28 cellular contexts compared by ENCODE assay signal in genomic region chr1:219907772-219908070, GRCh38. TPM values are rescaled to one million over a fixed set of nuclear protein-coding genes. Genes with fewer than 3 reads are reported as not detected.
"Had no signal": no experiment of that assay in that cellular context is flagged by ENCODE, and none has a peak within 500 bp of the region (broad histone marks: within the 10 kb centered on the region; RNA-seq: fewer than 3 reads in every experiment).

No MANE protein-coding gene starts in this region.

- H3K4me3 Mint-ChIP-seq: activated CD8-positive, alpha-beta T cell treated with anti-CD3 and anti-CD28 coated beads, Interleukin-2, amount 10 ng/mL, durations not matched to agents 7 days and 5 days; activated naive CD8-positive, alpha-beta T cell; activated T-cell treated with anti-CD3 and anti-CD28 coated beads, Interleukin-2, amount 50 U/mL, for 4 hours; T-helper 1 cell treated with Interleukin-12 subunit alpha and Interleukin-12 subunit beta and Interleukin-4 antibody, amounts not matched to agents 30 μg/mL and 1 μg/mL, for 36 hours had no signal

- DNase-seq: activated CD4-positive, alpha-beta T cell treated with anti-CD3 and anti-CD28 coated beads for 48 hours; activated CD4-positive, alpha-beta T cell treated with anti-CD3 and anti-CD28 coated beads, Interleukin-2, amount 50 U/mL, for 4 hours; activated CD4-positive, CD25-positive, alpha-beta regulatory T cell treated with anti-CD3 and anti-CD28 coated beads, Interleukin-2, amount 50 U/mL, for 72 hours; activated CD8-positive, alpha-beta T cell treated with anti-CD3 and anti-CD28 coated beads, Interleukin-2, amount 10 ng/mL, durations not matched to agents 7 days and 5 days; activated effector memory CD4-positive, alpha-beta T cell treated with anti-CD3 and anti-CD28 coated beads, Interleukin-2, amount 50 U/mL, for 16 hours; activated naive CD4-positive, alpha-beta T cell treated with Interleukin-2 at 50 U/mL for 16 hours; activated T-cell treated with anti-CD3 and anti-CD28 coated beads, Interleukin-2, amount 50 U/mL, for 4 hours; adrenal gland; anterior cingulate cortex; cerebellar nuclear complex; NCI-H1092 treated with DMSO at 0.1 percent for 48 hours; NCI-H1417 treated with DMSO at 0.1 percent for 48 hours; NCI-H1694; NCI-H2029 treated with DMSO at 0.1 percent for 48 hours; NCI-H345; NCI-H510A; NCI-H69; Peyer's patch; SHP77; SW 1271 had no signal

- H3K27me3 ChIP-seq: adrenal gland, Peyer's patch, SJSA1 had no signal

- ATAC-seq: activated CD8-positive, alpha-beta T cell treated with anti-CD3 and anti-CD28 coated beads, Interleukin-2, amount 10 ng/mL, durations not matched to agents 7 days and 5 days; activated T-cell treated with anti-CD3 and anti-CD28 coated beads, Interleukin-2, amount 50 U/mL, for 4 hours; SK-N-SH treated with all-trans-retinoic acid at 6 μM for 48 hours had no signal

- H3K4me1 ChIP-seq: Peyer's patch, SJSA1 had no signal

- H3K27ac Mint-ChIP-seq: activated CD8-positive, alpha-beta T cell treated with anti-CD3 and anti-CD28 coated beads, Interleukin-2, amount 10 ng/mL, durations not matched to agents 7 days and 5 days; activated naive CD8-positive, alpha-beta T cell; T-helper 1 cell treated with Interleukin-12 subunit alpha and Interleukin-12 subunit beta and Interleukin-4 antibody, amounts not matched to agents 30 μg/mL and 1 μg/mL, for 36 hours had no signal

- H3K9me3 Mint-ChIP-seq: activated T-cell treated with anti-CD3 and anti-CD28 coated beads, Interleukin-2, amount 50 U/mL, for 4 hours; T-helper 1 cell treated with Interleukin-12 subunit alpha and Interleukin-12 subunit beta and Interleukin-4 antibody, amounts not matched to agents 30 μg/mL and 1 μg/mL, for 36 hours had no signal

- H3K27ac ChIP-seq: adrenal gland, Peyer's patch, RWPE1, SJSA1 had no signal

- H3K4me3 ChIP-seq: adrenal gland, Peyer's patch, SJSA1 had no signal

- H3K36me3 Mint-ChIP-seq: activated naive CD8-positive, alpha-beta T cell had no signal

- H3K9me3 ChIP-seq: adrenal gland, Peyer's patch, SJSA1 had no signal

- H3K36me3 ChIP-seq: adrenal gland, Peyer's patch, SJSA1 had no signal

RNA-seq across cellular contexts. Expression of gene SLC30A10, which starts 20.6 kb away (rescaled TPM):
- total RNA-seq: activated CD8-positive, alpha-beta T cell treated with anti-CD3 and anti-CD28 coated beads, Interleukin-2, amount 10 ng/mL, durations not matched to agents 7 days and 5 days; activated T-cell treated with anti-CD3 and anti-CD28 coated beads, Interleukin-2, amount 50 U/mL, for 4 hours; cardiac septum; LHCN-M2; MCF 10A; SJSA1 had no signal
